9 cellular contexts compared by ENCODE assay signal in the genomic region with DNA sequence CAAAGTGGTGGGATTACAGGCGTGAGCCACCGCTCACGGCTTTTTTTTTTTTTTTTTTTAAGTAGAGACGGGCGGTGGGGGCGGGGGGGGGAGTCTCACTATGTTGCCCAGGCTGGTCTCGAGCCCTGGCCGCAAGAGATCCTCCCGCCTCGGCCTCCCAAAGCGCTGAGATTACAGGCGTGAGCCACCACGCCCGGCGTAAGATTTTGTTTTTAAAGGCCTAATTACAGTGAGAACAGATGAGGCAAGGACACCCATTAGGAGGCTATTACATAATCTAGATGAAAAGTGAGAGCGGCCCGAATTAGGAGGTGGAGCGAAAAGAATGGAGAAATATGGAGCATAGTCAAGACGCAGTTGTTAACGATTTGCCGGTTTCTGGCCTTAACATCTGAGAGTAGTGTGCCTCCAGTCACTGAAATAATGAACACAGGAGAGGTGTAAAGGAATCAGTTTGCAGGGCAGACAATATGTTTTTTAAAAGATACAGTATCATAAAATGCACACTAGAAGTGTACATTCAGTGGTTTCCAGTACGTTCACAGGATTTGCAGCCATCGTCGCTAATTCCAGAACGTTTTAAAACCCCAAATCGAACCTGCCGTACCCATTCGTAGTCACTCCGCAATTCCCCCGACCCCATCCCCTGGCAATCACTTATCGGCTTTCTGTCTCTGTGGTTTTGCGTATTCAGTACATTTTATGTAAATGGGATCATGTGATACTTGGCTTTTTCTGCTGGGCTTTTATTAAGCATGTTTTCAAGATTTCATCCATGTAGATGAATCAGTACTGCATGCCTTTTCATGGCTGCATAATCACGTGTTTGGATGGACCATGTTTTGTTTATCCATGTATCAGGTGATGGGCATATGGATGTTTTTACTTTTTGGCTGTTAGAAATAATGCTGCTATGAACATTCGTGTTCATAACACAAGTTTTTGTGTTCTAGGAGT. TPM values are rescaled to one million over a fixed set of nuclear protein-coding genes. Genes with fewer than 3 reads are reported as not detected.
A peak's percentile ranks its signal among the peaks of the same experiment; 100 is the strongest.
DNase-seq lines count a peak whose midpoint lies in the region; ATAC-seq and TF ChIP-seq lines count a peak whose summit lies in the region.
"Had no signal": no experiment of that assay in that cellular context is flagged by ENCODE, and none has a peak within 500 bp of the region (broad histone marks: within the 10 kb centered on the region; RNA-seq: fewer than 3 reads in every experiment).

No MANE protein-coding gene starts in this region.

- no peaks in the 10 kb centered on the region for H3K9me3 ChIP-seq in MG63
- H3K9me3 ChIP-seq in colonic mucosa = no peaks in the 10 kb centered on the region
- H3K9me3 ChIP-seq in mucosa of descending colon = no peaks in the 10 kb centered on the region

- H3K36me3 Mint-ChIP-seq in CD14-positive monocyte (peaks cover 11 to 30% of the 10 kb centered on the region in 2 donors), nephron (ENCODE audit: low read depth) (peaks cover 35% of the 10 kb centered on the region)

- H3K4me3 ChIP-seq in MG63 (peak overlapping the region; percentile 95), colonic mucosa (peak overlapping the region; percentile 100), mucosa of descending colon (no peak overlapping the region)

- H3K27ac Mint-ChIP-seq in CD14-positive monocyte (peak overlapping the region in 4 of 7 donors; percentile 64 to 99 (median 98)), nephron (peak overlapping the region; percentile 48 to 85 (median 49))

- no peaks in the 10 kb centered on the region for H3K27me3 ChIP-seq in MG63
- no peaks in the 10 kb centered on the region for H3K27me3 ChIP-seq in colonic mucosa

- ATAC-seq in mucosa of descending colon = no peak

- H3K9me3 Mint-ChIP-seq in CD14-positive monocyte (no peaks in the 10 kb centered on the region), nephron (peaks cover 3% of the 10 kb centered on the region)

- peak overlapping the region in 1 of 2 donors; percentile 76 for H3K9ac ChIP-seq in colonic mucosa (ENCODE audit: low read depth in 2 of 2, low read length in 2 of 2)

- H3K4me1 Mint-ChIP-seq in CD14-positive monocyte (peaks cover 52% of the 10 kb centered on the region), nephron (peaks cover 32% of the 10 kb centered on the region)

- no peaks in the 10 kb centered on the region for H3K4me1 ChIP-seq in colonic mucosa
- H3K4me1 ChIP-seq in mucosa of descending colon (ENCODE audit: low read depth) = no peaks in the 10 kb centered on the region

- TF ChIP-seq CTCF in CD14-positive monocyte (IDR thresholded peaks at IDR 0.05) (no peak), colonic mucosa (IDR thresholded peaks at IDR 0.05) (no peak), nephron (IDR thresholded peaks at IDR 0.05; ENCODE audit: unreplicated experiment in 3 of 3) (no peak), mucosa of descending colon (IDR thresholded peaks at IDR 0.05) (no peak)

- peaks cover 0 to 1% (median 0%) of the 10 kb centered on the region in 3 donors for H3K27me3 Mint-ChIP-seq in CD14-positive monocyte (ENCODE audit: low read depth in 3 of 3)
- no peaks in the 10 kb centered on the region for H3K27me3 Mint-ChIP-seq in nephron (ENCODE audit: low read depth)

- peaks cover 28% of the 10 kb centered on the region for H3K36me3 ChIP-seq in MG63
- no peaks in the 10 kb centered on the region for H3K36me3 ChIP-seq in colonic mucosa
- no peaks in the 10 kb centered on the region for H3K36me3 ChIP-seq in mucosa of descending colon (ENCODE audit: low read depth)

- H3K27ac ChIP-seq in colonic mucosa = no peak overlapping the region

- intact Hi-C loops in CD14-positive monocyte (cut with micrococcal nuclease) (loop anchor here in 1 of 2 donors (10.0 kb wide), 1 partner anchor 572 kb away; no protein-coding TSS in a partner anchor), colonic mucosa (cut with DNase I) (no loop called here), mucosa of descending colon (cut with DNase I, micrococcal nuclease) (no loop called here)

- H3K4me3 Mint-ChIP-seq in CD14-positive monocyte = peak overlapping the region; percentile 99 to 100
- H3K4me3 Mint-ChIP-seq in nephron = peak overlapping the region; percentile 89 to 100 (median 100)

- no peak for DNase-seq in CD14-positive monocyte (ENCODE audit: low spot score)
- no peak for DNase-seq in MG63
- DNase-seq in colonic mucosa = no peak
- no peak for DNase-seq in KG1 (lab: John Stamatoyannopoulos, UW)
- no peak for DNase-seq in mucosa of descending colon
- DNase-seq in COLO668 (lab: John Stamatoyannopoulos, UW; ENCODE audit: unreplicated experiment) = no peak
- DNase-seq in NCI-H2081 (lab: John Stamatoyannopoulos, UW) = no peak
- DNase-seq: activated CD8-positive, alpha-beta memory T cell treated with anti-CD3 and anti-CD28 coated beads, Interleukin-2, amount 50 U/mL, for 4 hours had no signal

RNA-seq across cellular contexts. Expression of gene SLX4, which starts 1.4 kb away (rescaled TPM):
- under 1 TPM; 0.12 to 0.71 TPM for polyA plus RNA-seq in CD14-positive monocyte
- total RNA-seq in MG63 (2014; rRNA removed; shearing (Covaris generic); ENCODE audit: low replicate concordance) = 2.6 and 4.8 TPM in 2 replicates
- 1 to 10 TPM; 3.5 to 6.3 TPM for total RNA-seq in colonic mucosa
- total RNA-seq in mucosa of descending colon = 1 to 10 TPM; 3.6 to 6.7 (median 5.0) TPM

RNA-seq across cellular contexts. Expression of gene NLRC3, which starts 35.6 kb away (rescaled TPM):
- under 1 TPM; 0.03 to 0.06 TPM for polyA plus RNA-seq in CD14-positive monocyte
- total RNA-seq in MG63 (2014; rRNA removed; shearing (Covaris generic); ENCODE audit: low replicate concordance) = 0.03 TPM in 1 of 2 replicates, not detected in the other
- total RNA-seq in colonic mucosa = 1 to 10 TPM in 1 of 2 donors, under 1 TPM in 1; 0.93 to 2.0 TPM
- 1 to 10 TPM; 1.4 to 2.6 (median 1.7) TPM for total RNA-seq in mucosa of descending colon

RNA-seq across cellular contexts. Expression of gene DNASE1, which starts 41.7 kb away (rescaled TPM):
- polyA plus RNA-seq in CD14-positive monocyte = 1 to 10 TPM in 1 of 2 donors, not detected in 1; 1.5 TPM
- total RNA-seq in MG63 (2014; rRNA removed; shearing (Covaris generic); ENCODE audit: low replicate concordance) = 6.9 and 17.8 TPM in 2 replicates
- 10 to 100 TPM; 10.4 to 22.2 TPM for total RNA-seq in colonic mucosa
- total RNA-seq in mucosa of descending colon = 10 to 100 TPM; 24.4 to 36.0 (median 27.0) TPM
